20 cellular contexts compared by ENCODE assay signal in the genomic region with DNA sequence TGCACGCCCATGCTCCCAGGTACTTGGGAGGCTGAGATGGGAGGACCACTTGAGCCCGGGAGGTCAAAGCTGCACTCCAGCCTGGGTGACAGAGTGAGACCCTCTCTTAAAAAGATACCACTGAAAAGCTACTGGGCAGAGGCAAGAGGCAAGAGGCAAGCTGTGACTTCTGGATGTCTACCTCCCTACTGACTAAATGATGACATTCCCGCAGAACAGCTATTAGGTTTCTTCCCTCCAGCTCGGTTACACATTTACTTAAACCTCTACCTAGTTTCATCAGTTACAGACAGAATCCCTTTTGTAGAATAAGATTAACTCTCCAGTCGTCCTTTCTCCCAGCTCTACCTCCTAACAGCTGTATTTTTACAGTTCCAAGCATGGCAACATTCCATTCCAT. TPM values are rescaled to one million over a fixed set of nuclear protein-coding genes. Genes with fewer than 3 reads are reported as not detected.
A peak's percentile ranks its signal among the peaks of the same experiment; 100 is the strongest.
DNase-seq lines count a peak whose midpoint lies in the region; TF ChIP-seq lines count a peak whose summit lies in the region.
"Had no signal": no experiment of that assay in that cellular context is flagged by ENCODE, and none has a peak within 500 bp of the region (broad histone marks: within the 10 kb centered on the region; RNA-seq: fewer than 3 reads in every experiment).

No MANE protein-coding gene starts in this region.

- H3K9me3 Mint-ChIP-seq in Caco-2 (ENCODE audit: unreplicated experiment), result no peaks in the 10 kb centered on the region
- H3K9me3 Mint-ChIP-seq: CD4-positive, alpha-beta memory T cell; HFFc6 had no signal

- peaks cover 22% of the 10 kb centered on the region for H3K36me3 Mint-ChIP-seq in Caco-2 (ENCODE audit: insufficient read depth, unreplicated experiment)
- H3K36me3 Mint-ChIP-seq: CD4-positive, alpha-beta memory T cell had no signal

- H3K36me3 ChIP-seq in Caco-2 (ENCODE audit: control insufficient read depth, insufficient read depth, low read length) (0 out of 2 replicates have a peak, but pooled peaks cover 1% of the 10 kb centered on the region), SJCRH30 (peaks cover 8% of the 10 kb centered on the region), hepatocyte (replicated peaks; ENCODE audit: insufficient read depth, low read depth) (no peaks in the 10 kb centered on the region), trophoblast cell (ENCODE audit: control insufficient read depth in 1 of 2, insufficient read depth in 2 of 2, low read length in 2 of 2) (peaks cover 0 to 4% of the 10 kb centered on the region in 2 experiments), ovary (no peaks in the 10 kb centered on the region), vagina (no peaks in the 10 kb centered on the region), osteoblast (ENCODE audit: insufficient read depth, low read length) (no peaks in the 10 kb centered on the region)

- CTCF ChIA-PET in Caco-2 (lab: Charles Lee), result interaction anchor here (1.1 kb wide), 1 partner anchor 188 kb away, joined by 3 read pairs; no protein-coding TSS in a partner anchor

- peak overlapping the region; percentile 2 for H3K4ac ChIP-seq in trophoblast cell (ENCODE audit: low read depth, low read length)

- no peak overlapping the region for H4K91ac ChIP-seq in trophoblast cell (ENCODE audit: low read depth, low read length)

- POLR2A ChIA-PET in Caco-2 (lab: Charles Lee), result interaction anchor here (0.6 to 1.9 kb wide), 3 partner anchors 19 to 39 kb away, joined by 4 to 11 read pairs (median 7); a partner anchor contains a TSS

- peaks cover 49% of the 10 kb centered on the region for H3K4me1 Mint-ChIP-seq in Caco-2 (ENCODE audit: low read depth, unreplicated experiment)

- H3K27me3 ChIP-seq in Caco-2 (replicated peaks; ENCODE audit: control insufficient read depth, insufficient read depth, low read length) (no peaks in the 10 kb centered on the region), SJCRH30 (no peaks in the 10 kb centered on the region), hepatocyte (no peaks in the 10 kb centered on the region), trophoblast cell (ENCODE audit: insufficient read depth, low read length) (no peaks in the 10 kb centered on the region), ovary (no peaks in the 10 kb centered on the region), vagina (no peaks in the 10 kb centered on the region), osteoblast (ENCODE audit: insufficient read depth, low read length) (no peaks in the 10 kb centered on the region)
- H3K27me3 ChIP-seq: BLaER1 had no signal

- no peak overlapping the region for H2BK120ac ChIP-seq in trophoblast cell (ENCODE audit: insufficient read depth, low read length, poor library complexity)

- no peak for DNase-seq in Caco-2
- DNase-seq in SJCRH30, result peak; percentile 40 to 84
- DNase-seq in hepatocyte (ENCODE audit: low spot score), result no peak
- DNase-seq in trophoblast cell, result no peak
- DNase-seq in ovary, result no peak
- no peak for DNase-seq in vagina (ENCODE audit: extremely low spot score in 2 of 2)
- DNase-seq in iPS-NIHi11 (ENCODE audit: low spot score), result no peak
- no peak for DNase-seq in osteoblast (ENCODE audit: insufficient read length, low spot score, missing footprints)
- DNase-seq: CD4-positive, alpha-beta memory T cell; DND-41; HFFc6; MV-4-11; NCI-H187; NCI-H2107; NCI-H510A; NCI-H774 had no signal

- no peak overlapping the region for H3K18ac ChIP-seq in trophoblast cell (ENCODE audit: low read length)

- no peaks in the 10 kb centered on the region for H3K79me1 ChIP-seq in trophoblast cell (ENCODE audit: low read length)

- no peaks in the 10 kb centered on the region for H3K27me3 Mint-ChIP-seq in Caco-2 (ENCODE audit: insufficient read depth, unreplicated experiment)
- H3K27me3 Mint-ChIP-seq: CD4-positive, alpha-beta memory T cell had no signal

- H4K20me1 ChIP-seq in hepatocyte (ENCODE audit: insufficient read depth, poor library complexity, severe bottlenecking) (peaks cover 88% of the 10 kb centered on the region), osteoblast (ENCODE audit: insufficient read depth, low read length) (peaks cover 45% of the 10 kb centered on the region)

- TF ChIP-seq POLR2A in ovary (IDR thresholded peaks at IDR 0.05), result no peak
- no peak for TF ChIP-seq POLR2A in vagina (IDR thresholded peaks at IDR 0.05)

- H3K79me2 ChIP-seq in hepatocyte (peaks cover 100% of the 10 kb centered on the region), trophoblast cell (ENCODE audit: control insufficient read depth, insufficient read depth, low read length, poor library complexity) (peaks cover 20% of the 10 kb centered on the region), osteoblast (ENCODE audit: insufficient read depth, low read length) (peaks cover 100% of the 10 kb centered on the region)

- H3K4me3 Mint-ChIP-seq in Caco-2 (ENCODE audit: unreplicated experiment), result no peak overlapping the region
- H3K4me3 Mint-ChIP-seq: CD4-positive, alpha-beta memory T cell; HFFc6 had no signal

- H2AFZ ChIP-seq in hepatocyte (no peak overlapping the region), trophoblast cell (ENCODE audit: insufficient read depth, low read length, poor library complexity) (no peak overlapping the region), osteoblast (ENCODE audit: low read length) (no peak overlapping the region)

- intact Hi-C loops in Caco-2 (cut with micrococcal nuclease; ENCODE audit: unreplicated experiment), result no loop called here
- intact Hi-C loops in ovary (cut with DNase I), result no loop called here
- intact Hi-C loops in vagina (cut with DNase I), result no loop called here

- no peak overlapping the region for H3K9ac ChIP-seq in trophoblast cell (ENCODE audit: low read length)
- H3K9ac ChIP-seq: BLaER1, KMS-11 had no signal

- peak overlapping the region; percentile 28 for H3K27ac Mint-ChIP-seq in Caco-2 (ENCODE audit: unreplicated experiment)
- H3K27ac Mint-ChIP-seq: HFFc6 had no signal

- H3K27ac ChIP-seq in SJCRH30 (peak overlapping the region; percentile 63), hepatocyte (peak overlapping the region; percentile 6), trophoblast cell (ENCODE audit: low read depth, low read length) (no peak overlapping the region), ovary (no peak overlapping the region), vagina (no peak overlapping the region), osteoblast (ENCODE audit: low read depth, low read length) (no peak overlapping the region)
- H3K27ac ChIP-seq: BLaER1, KMS-11 had no signal

- no peak overlapping the region for H2AK5ac ChIP-seq in trophoblast cell (ENCODE audit: low read length)

- H3K9me2 ChIP-seq in hepatocyte (replicated peaks; ENCODE audit: insufficient read depth), result no peaks in the 10 kb centered on the region

- H3K9me3 ChIP-seq in Caco-2 (no peaks in the 10 kb centered on the region), SJCRH30 (replicated peaks) (no peaks in the 10 kb centered on the region), hepatocyte (ENCODE audit: low read depth) (no peaks in the 10 kb centered on the region), trophoblast cell (ENCODE audit: insufficient read depth, low read depth, low read length) (no peaks in the 10 kb centered on the region), ovary (no peaks in the 10 kb centered on the region), vagina (no peaks in the 10 kb centered on the region), osteoblast (ENCODE audit: low read depth, low read length) (no peaks in the 10 kb centered on the region)

- H3K14ac ChIP-seq in trophoblast cell (ENCODE audit: low read length), result no peak overlapping the region

- no peak overlapping the region for H3K4me3 ChIP-seq in Caco-2 (ENCODE audit: low read depth, low read length)
- no peak overlapping the region for H3K4me3 ChIP-seq in SJCRH30
- H3K4me3 ChIP-seq in hepatocyte, result no peak overlapping the region
- H3K4me3 ChIP-seq in trophoblast cell (ENCODE audit: low read depth, low read length), result no peak overlapping the region
- no peak overlapping the region for H3K4me3 ChIP-seq in ovary
- no peak overlapping the region for H3K4me3 ChIP-seq in vagina
- no peak overlapping the region for H3K4me3 ChIP-seq in osteoblast (ENCODE audit: insufficient read depth, low read length)
- H3K4me3 ChIP-seq: BLaER1 had no signal

- peaks cover 52% of the 10 kb centered on the region for H3K4me1 ChIP-seq in Caco-2
- peaks cover 22% of the 10 kb centered on the region for H3K4me1 ChIP-seq in SJCRH30
- H3K4me1 ChIP-seq in hepatocyte (ENCODE audit: insufficient read depth), result peaks cover 31% of the 10 kb centered on the region
- H3K4me1 ChIP-seq in trophoblast cell (ENCODE audit: control insufficient read depth in 1 of 2, insufficient read depth in 2 of 2, low read length in 2 of 2), result peaks cover 0 to 6% of the 10 kb centered on the region in 2 experiments
- peaks cover 10% of the 10 kb centered on the region for H3K4me1 ChIP-seq in ovary (ENCODE audit: insufficient read depth)
- peaks cover 57% of the 10 kb centered on the region for H3K4me1 ChIP-seq in vagina
- peaks cover 27% of the 10 kb centered on the region for H3K4me1 ChIP-seq in osteoblast (ENCODE audit: insufficient read depth, low read length)

- no peak overlapping the region for H4K12ac ChIP-seq in trophoblast cell (ENCODE audit: low read depth, low read length)

- H3K4me2 ChIP-seq in hepatocyte (no peak overlapping the region), trophoblast cell (ENCODE audit: low read length) (no peak overlapping the region), osteoblast (ENCODE audit: insufficient read depth, low read length) (no peak overlapping the region)
- H3K4me2 ChIP-seq: BLaER1 had no signal

- TF ChIP-seq EP300 in ovary (IDR thresholded peaks at IDR 0.05), result no peak

- no peak overlapping the region for H2BK5ac ChIP-seq in trophoblast cell (ENCODE audit: low read depth, low read length, poor library complexity)

- no peak overlapping the region for H4K8ac ChIP-seq in trophoblast cell (ENCODE audit: low read depth, low read length)

- no TSS peak for BruUV-seq in Caco-2 (replicated peaks; lab: Mats Ljungman, UMichigan)

- 67% methylated on average over 5 of the region's 5 CpGs for WGBS in hepatocyte (ENCODE audit: low lambda C conversion rate, missing lambda C conversion rate)
- no CpG with 5 or more reads among the region's 5 CpGs for WGBS in trophoblast cell (ENCODE audit: extremely low coverage, insufficient coverage, insufficient read length)
- 79 to 86% (median 82%) methylated on average over 5 of the region's 5 CpGs for WGBS in ovary, 3 donors

- no peak overlapping the region for H2BK12ac ChIP-seq in trophoblast cell (ENCODE audit: low read length)

- TF ChIP-seq CTCF in Caco-2 (IDR thresholded peaks at IDR 0.05; ENCODE audit: insufficient read depth in 1 of 2, low read depth in 1 of 2, low read length in 1 of 2, severe bottlenecking in 1 of 2, unreplicated experiment in 1 of 2) (no peak), hepatocyte (IDR thresholded peaks at IDR 0.05; ENCODE audit: poor library complexity) (no peak), ovary (IDR thresholded peaks at IDR 0.05) (no peak), vagina (IDR thresholded peaks at IDR 0.05) (no peak), osteoblast (IDR thresholded peaks at IDR 0.05; ENCODE audit: extremely low read depth, low read depth, low read length) (no peak)

- no peak overlapping the region for H3K23ac ChIP-seq in trophoblast cell (ENCODE audit: low read length)

RNA-seq across cellular contexts. Expression of a gene that starts 21.2 kb away (rescaled TPM):
- total RNA-seq in Caco-2 (2022) (156 and 159 TPM in 2 replicates), hepatocyte (105 and 111 TPM in 2 replicates), ovary (100 to 1,000 TPM in 1 of 7 donors, 10 to 100 TPM in 6; 85.1 to 106 (median 91.8) TPM), vagina (74.2 TPM), osteoblast (63.4 and 77.8 TPM in 2 replicates)
- 134 and 149 TPM in 2 replicates for total RNA-seq in SJCRH30 (2014; rRNA removed; shearing (Covaris generic))
- polyA plus RNA-seq in hepatocyte (135 and 142 TPM in 2 replicates), ovary (100 to 1,000 TPM in 1 of 2 donors, 10 to 100 TPM in 1; 77.6 to 167 TPM)
- polyA plus RNA-seq in trophoblast cell (2013), result 145 and 153 TPM in 2 replicates

RNA-seq across cellular contexts. Expression of a gene that starts 58.6 kb away (rescaled TPM):
- total RNA-seq in Caco-2 (2022) (not detected in 2 replicates), hepatocyte (not detected in 2 replicates), ovary (1 to 10 TPM in 2 of 7 donors, under 1 TPM in 3, not detected in 2; 0.43 to 2.3 (median 0.95) TPM), vagina (not detected), osteoblast (0.59 and 0.72 TPM in 2 replicates)
- total RNA-seq in SJCRH30 (2014; rRNA removed; shearing (Covaris generic)), result not detected in 2 replicates
- polyA plus RNA-seq in hepatocyte (0.24 and 0.64 TPM in 2 replicates), ovary (under 1 TPM; 0.24 to 0.53 TPM)
- polyA plus RNA-seq in trophoblast cell (2013), result 0.16 and 0.26 TPM in 2 replicates
- total RNA-seq: CD4-positive, alpha-beta memory T cell; G401; H4; HFFc6 had no signal

Comparison
In these comparisons a context has a peak if more than half of its experiments do, and no peak if none do; other contexts are left out.
1. DNase-seq: peak in SJCRH30 (2 of 2); none in Caco-2 (0 of 2), hepatocyte (single experiment), trophoblast cell (0 of 2), ovary (0 of 5), vagina (0 of 2), iPS-NIHi11 (single experiment) and osteoblast (single experiment).
2. H3K27ac ChIP-seq: peak in SJCRH30 (single experiment) and hepatocyte (single experiment); none in trophoblast cell (single experiment), ovary (0 of 2), vagina (single experiment) and osteoblast (single experiment).